25 cellular contexts compared by ENCODE assay signal in genomic region chr4:69717778-69718177, GRCh38. TPM values are rescaled to one million over a fixed set of nuclear protein-coding genes. Genes with fewer than 3 reads are reported as not detected.
DNase-seq lines count a peak whose midpoint lies in the region; ATAC-seq, FAIRE-seq and TF ChIP-seq lines count a peak whose summit lies in the region.
"Had no signal": no experiment of that assay in that cellular context is flagged by ENCODE, and none has a peak within 500 bp of the region (broad histone marks: within the 10 kb centered on the region; RNA-seq: fewer than 3 reads in every experiment).

No MANE protein-coding gene starts in this region.

- POLR2A ChIA-PET in endothelial cell of umbilical vein (lab: Charles Lee) = no interaction called here
- POLR2A ChIA-PET in activated CD4-positive, alpha-beta T cell treated with anti-CD3 and anti-CD28 coated beads for 36 hours (lab: Charles Lee) = no interaction called here

- TF ChIP-seq CTCF in left ventricle myocardium inferior (IDR thresholded peaks at IDR 0.05; ENCODE audit: borderline replicate concordance) (no peak), heart right ventricle (IDR thresholded peaks at IDR 0.05) (no peak), endothelial cell of umbilical vein (IDR thresholded peaks at IDR 0.05; ENCODE audit: extremely low read depth in 1 of 2, insufficient read depth in 1 of 2, low read depth in 1 of 2, low read length in 2 of 2) (no peak), right lobe of liver (IDR thresholded peaks at IDR 0.05) (no peak), tibial nerve (IDR thresholded peaks at IDR 0.05) (no peak)

- H3K9me3 ChIP-seq in left ventricle myocardium inferior (replicated peaks) (no peaks in the 10 kb centered on the region), heart right ventricle (no peaks in the 10 kb centered on the region), endothelial cell of umbilical vein (replicated peaks; ENCODE audit: control insufficient read depth, insufficient read depth, low read length) (no peaks in the 10 kb centered on the region), right lobe of liver (no peaks in the 10 kb centered on the region), tibial nerve (no peaks in the 10 kb centered on the region)
- H3K9me3 ChIP-seq: SJCRH30 had no signal

- BruUV-seq in endothelial cell of umbilical vein (replicated peaks; lab: Mats Ljungman, UMichigan) = no TSS peak

- no peak for FAIRE-seq in endothelial cell of umbilical vein (lab: Jason Lieb, UNC)
- FAIRE-seq: D721Med, GM19239, H54 had no signal

- no peaks in the 10 kb centered on the region for H3K27me3 Mint-ChIP-seq in activated CD4-positive, alpha-beta T cell treated with anti-CD3 and anti-CD28 coated beads for 36 hours
- H3K27me3 Mint-ChIP-seq: IgD-negative memory B cell had no signal

- H3K4me3 ChIP-seq in left ventricle myocardium inferior (no peak overlapping the region), heart right ventricle (no peak overlapping the region), endothelial cell of umbilical vein (replicated peaks in 1 of 3; ENCODE audit: insufficient read depth in 1 of 3, low read depth in 1 of 3, low read length in 3 of 3) (no peak overlapping the region), right lobe of liver (no peak overlapping the region), tibial nerve (no peak overlapping the region)
- H3K4me3 ChIP-seq: SJCRH30 had no signal

- no peak overlapping the region for H3K4me3 Mint-ChIP-seq in activated CD4-positive, alpha-beta T cell treated with anti-CD3 and anti-CD28 coated beads for 36 hours
- H3K4me3 Mint-ChIP-seq: B cell, IgD-negative memory B cell had no signal

- H3K9ac ChIP-seq in endothelial cell of umbilical vein (replicated peaks; ENCODE audit: extremely low read depth, insufficient read depth, low read length) = peak overlapping the region; percentile 86

- no peaks in the 10 kb centered on the region for H3K4me1 ChIP-seq in left ventricle myocardium inferior
- H3K4me1 ChIP-seq in heart right ventricle = peaks cover 0 to 10% (median 0%) of the 10 kb centered on the region in 9 donors
- peaks cover 56% of the 10 kb centered on the region for H3K4me1 ChIP-seq in endothelial cell of umbilical vein (ENCODE audit: control insufficient read depth, extremely low read depth, insufficient read depth, low read length)
- H3K4me1 ChIP-seq in right lobe of liver = peaks cover 0 to 22% (median 0%) of the 10 kb centered on the region in 4 donors
- H3K4me1 ChIP-seq in tibial nerve = peaks cover 0 to 24% (median 3%) of the 10 kb centered on the region in 4 donors
- H3K4me1 ChIP-seq: SJCRH30 had no signal

- peak overlapping the region; percentile 34 for H2AFZ ChIP-seq in endothelial cell of umbilical vein (ENCODE audit: low read depth, low read length)

- dilution Hi-C loops in endothelial cell of umbilical vein (cut with MboI; ENCODE audit: extremely low pct_ligation_motif_present, low sequenced_read_pairs) = no loop called here

- intact Hi-C loops in left ventricle myocardium inferior (cut with micrococcal nuclease) = no loop called here
- intact Hi-C loops in heart right ventricle (cut with DNase I) = no loop called here
- intact Hi-C loops in endothelial cell of umbilical vein (cut with micrococcal nuclease) = loop anchor here (1.0 kb wide), 4 partner anchors 9 to 106 kb away; no protein-coding TSS in a partner anchor
- intact Hi-C loops in right lobe of liver (cut with DNase I) = no loop called here
- intact Hi-C loops in activated CD4-positive, alpha-beta T cell treated with anti-CD3 and anti-CD28 coated beads for 36 hours (cut with DNase I, micrococcal nuclease) = no loop called here

- no peaks in the 10 kb centered on the region for H3K4me1 Mint-ChIP-seq in activated CD4-positive, alpha-beta T cell treated with anti-CD3 and anti-CD28 coated beads for 36 hours
- H3K4me1 Mint-ChIP-seq: B cell, IgD-negative memory B cell had no signal

- H3K27ac ChIP-seq in left ventricle myocardium inferior (replicated peaks) (peak overlapping the region; percentile 7), heart right ventricle (no peak overlapping the region), endothelial cell of umbilical vein (ENCODE audit: insufficient read depth, low read depth, low read length) (peak overlapping the region; percentile 80), right lobe of liver (peak overlapping the region in 1 of 3 donors; percentile 0), tibial nerve (peak overlapping the region; percentile 55 to 80 (median 72))
- H3K27ac ChIP-seq: SJCRH30 had no signal

- peak; percentile 5 for TF ChIP-seq POLR2A in endothelial cell of umbilical vein (IDR thresholded peaks at IDR 0.05; ENCODE audit: low read depth, low read length)
- TF ChIP-seq POLR2A in right lobe of liver (IDR thresholded peaks at IDR 0.05) = no peak
- TF ChIP-seq POLR2A in tibial nerve (IDR thresholded peaks at IDR 0.05) = no peak

- peak overlapping the region; percentile 67 for H3K4me2 ChIP-seq in endothelial cell of umbilical vein (ENCODE audit: insufficient read depth, low read length)

- no peaks in the 10 kb centered on the region for H3K27me3 ChIP-seq in left ventricle myocardium inferior (ENCODE audit: low read depth)
- no peaks in the 10 kb centered on the region for H3K27me3 ChIP-seq in heart right ventricle
- no peaks in the 10 kb centered on the region for H3K27me3 ChIP-seq in endothelial cell of umbilical vein (ENCODE audit: control insufficient read depth in 2 of 2, insufficient read depth in 2 of 2, low read length in 2 of 2)
- H3K27me3 ChIP-seq in right lobe of liver = no peaks in the 10 kb centered on the region
- H3K27me3 ChIP-seq in tibial nerve = no peaks in the 10 kb centered on the region
- H3K27me3 ChIP-seq: SJCRH30 had no signal

- no peaks in the 10 kb centered on the region for H4K20me1 ChIP-seq in endothelial cell of umbilical vein (replicated peaks; ENCODE audit: control insufficient read depth, extremely low read depth, insufficient read depth, low read length)

- H3K36me3 Mint-ChIP-seq in activated CD4-positive, alpha-beta T cell treated with anti-CD3 and anti-CD28 coated beads for 36 hours (ENCODE audit: low read depth) = peaks cover 5% of the 10 kb centered on the region
- H3K36me3 Mint-ChIP-seq: IgD-negative memory B cell had no signal

- H3K79me2 ChIP-seq in endothelial cell of umbilical vein (ENCODE audit: control insufficient read depth, insufficient read depth, low read length) = no peaks in the 10 kb centered on the region

- DNase-seq in left ventricle myocardium inferior (no peak), heart right ventricle (no peak), endothelial cell of umbilical vein (ENCODE audit: low read depth, low spot score) (no peak), right lobe of liver (no peak), tibial nerve (ENCODE audit: low spot score in 2 of 2) (no peak)
- DNase-seq in stimulated activated CD4-positive, alpha-beta T cell treated with anti-CD3 and anti-CD28 coated beads, Interleukin-2, amount 100 ng/mL, for 24 hours = no peak
- DNase-seq in activated CD4-positive, alpha-beta T cell treated with anti-CD3 and anti-CD28 coated beads for 36 hours = no peak
- DNase-seq: DMS53, GDM1, NCI-H1694, NCI-H2081, NCI-H2171, NCI-H345, NCI-H524, NCI-H774, SJCRH30 had no signal

- H3K36me3 ChIP-seq in left ventricle myocardium inferior (no peaks in the 10 kb centered on the region), heart right ventricle (no peaks in the 10 kb centered on the region), endothelial cell of umbilical vein (ENCODE audit: control insufficient read depth in 2 of 2, extremely low read depth in 1 of 2, insufficient read depth in 2 of 2, low read length in 2 of 2) (no peaks in the 10 kb centered on the region), right lobe of liver (no peaks in the 10 kb centered on the region), tibial nerve (no peaks in the 10 kb centered on the region)
- H3K36me3 ChIP-seq: SJCRH30 had no signal

- no peaks in the 10 kb centered on the region for H3K9me3 Mint-ChIP-seq in activated CD4-positive, alpha-beta T cell treated with anti-CD3 and anti-CD28 coated beads for 36 hours (ENCODE audit: low read depth)
- H3K9me3 Mint-ChIP-seq: CD14-positive monocyte had no signal

- H3K9me1 ChIP-seq in endothelial cell of umbilical vein (replicated peaks; ENCODE audit: control insufficient read depth, extremely low read depth, insufficient read depth, low read length) = no peaks in the 10 kb centered on the region

- no peak for TF ChIP-seq EP300 in tibial nerve (IDR thresholded peaks at IDR 0.05)

- CTCF ChIA-PET in endothelial cell of umbilical vein (lab: Charles Lee) = interaction anchor here (1.3 to 1.7 kb wide), 3 partner anchors 10 to 106 kb away, joined by 5 to 11 read pairs (median 6); no protein-coding TSS in a partner anchor
- CTCF ChIA-PET in activated CD4-positive, alpha-beta T cell treated with anti-CD3 and anti-CD28 coated beads for 36 hours (lab: Charles Lee) = interaction anchor here (0.7 kb wide), 1 partner anchor 163 kb away, joined by 3 read pairs; no protein-coding TSS in a partner anchor

- no peak overlapping the region for H3K27ac Mint-ChIP-seq in activated CD4-positive, alpha-beta T cell treated with anti-CD3 and anti-CD28 coated beads for 36 hours
- H3K27ac Mint-ChIP-seq: B cell, IgD-negative memory B cell had no signal

- ATAC-seq in heart right ventricle = no peak
- peak; percentile 42 to 56 (median 48) for ATAC-seq in right lobe of liver
- no peak for ATAC-seq in GM18498 (IDR thresholded peaks at IDR 0.05; ENCODE audit: unreplicated experiment)
- ATAC-seq in activated CD4-positive, alpha-beta T cell treated with anti-CD3 and anti-CD28 coated beads for 36 hours = no peak
- ATAC-seq: Panc1 had no signal

TF ChIP-seq in endothelial cell of umbilical vein, 7 proteins besides CTCF, POLR2A, EP300 and RAD21 (continues in another document):
- no peak for TF ChIP-seq JUN (IDR thresholded peaks at IDR 0.05; ENCODE audit: borderline replicate concordance, insufficient read depth, insufficient read length, low read depth)
- TF ChIP-seq FOS (IDR thresholded peaks at IDR 0.05; ENCODE audit: borderline replicate concordance, insufficient read depth, low read length) = no peak

RNA-seq across cellular contexts. Expression of gene SULT1B1, which starts 42.6 kb away (rescaled TPM):
- total RNA-seq in left ventricle myocardium inferior = 1.1 TPM
- total RNA-seq in heart right ventricle = 1 to 10 TPM in 2 of 10 donors, under 1 TPM in 8; 0.24 to 2.7 (median 0.44) TPM
- under 1 TPM; 0.22 to 0.45 TPM for polyA plus RNA-seq in heart right ventricle
- 59.5 and 68.2 TPM in 2 replicates for total RNA-seq in endothelial cell of umbilical vein
- polyA plus RNA-seq in endothelial cell of umbilical vein = 35.2 and 45.0 TPM in 2 replicates
- 43.0 and 43.7 TPM in 2 replicates for polyA plus RNA-seq in endothelial cell of umbilical vein (2011; cell fraction: cytosol; rRNA removed)
- polyA plus RNA-seq in endothelial cell of umbilical vein (2011; cell fraction: nucleus; rRNA removed) = 57.8 and 83.9 TPM in 2 replicates
- polyA plus RNA-seq in endothelial cell of umbilical vein (2012) = 47.7 and 50.6 TPM in 2 replicates
- polyA minus RNA-seq in endothelial cell of umbilical vein = 88.4 and 99.5 TPM in 2 replicates
- polyA minus RNA-seq in endothelial cell of umbilical vein (2011; cell fraction: cytosol; rRNA and poly(A)+ RNA removed) = not detected
- polyA minus RNA-seq in endothelial cell of umbilical vein (2011; cell fraction: nucleus; rRNA and poly(A)+ RNA removed) = 47.8 and 83.8 TPM in 2 replicates
- 10 to 100 TPM in 5 of 6 experiments, 1 to 10 TPM in 1; 10.0 to 66.3 (median 31.4) TPM for total RNA-seq in right lobe of liver
- total RNA-seq in tibial nerve = 1 to 10 TPM in 2 of 4 donors, under 1 TPM in 2; 0.39 to 3.3 (median 1.1) TPM
- total RNA-seq in activated CD4-positive, alpha-beta T cell treated with anti-CD3 and anti-CD28 coated beads for 36 hours = 1 to 10 TPM; 2.8 to 2.9 TPM
- total RNA-seq: M059J had no signal

Comparison
In these comparisons a context has a peak if more than half of its experiments do, and no peak if none do; other contexts are left out.
1. H3K27ac ChIP-seq: peak in left ventricle myocardium inferior (single experiment), endothelial cell of umbilical vein (single experiment) and tibial nerve (4 of 4); none in heart right ventricle (0 of 10).
2. ATAC-seq: peak in right lobe of liver (4 of 4); none in heart right ventricle (0 of 8), GM18498 (single experiment) and activated CD4-positive, alpha-beta T cell treated with anti-CD3 and anti-CD28 coated beads for 36 hours (single experiment).